ENCODE assay signal across 8 cellular contexts in genomic region chr12:6533653-6534157, GRCh38. TPM values are rescaled to one million over a fixed set of nuclear protein-coding genes. Genes with fewer than 3 reads are reported as not detected.
DNase-seq lines count a peak whose midpoint lies in the region; ATAC-seq and TF ChIP-seq lines count a peak whose summit lies in the region.

No MANE protein-coding gene starts in this region.

- no peaks in the 10 kb centered on the region for H3K9me3 Mint-ChIP-seq in activated T-helper 17 cell treated with anti-CD3 and anti-CD28 coated beads, Interleukin-2, amount 50 U/mL, for 72 hours
- H3K9me3 Mint-ChIP-seq in nephron progenitor cell = no peaks in the 10 kb centered on the region

- H3K4me1 Mint-ChIP-seq in activated T-helper 17 cell treated with anti-CD3 and anti-CD28 coated beads, Interleukin-2, amount 50 U/mL, for 72 hours = peaks cover 6% of the 10 kb centered on the region
- H3K4me1 Mint-ChIP-seq in nephron progenitor cell = peaks cover 67% of the 10 kb centered on the region

- H3K4me3 Mint-ChIP-seq in activated T-helper 17 cell treated with anti-CD3 and anti-CD28 coated beads, Interleukin-2, amount 50 U/mL, for 72 hours = peak overlapping the region; percentile 88
- peak overlapping the region; percentile 93 for H3K4me3 Mint-ChIP-seq in nephron progenitor cell

- TF ChIP-seq CTCF in fibroblast of villous mesenchyme (IDR thresholded peaks at IDR 0.05; ENCODE audit: insufficient read depth, low read depth, low read length) (no peak), nephron progenitor cell (IDR thresholded peaks at IDR 0.05) (no peak)

- ATAC-seq in GM21528 (IDR thresholded peaks at IDR 0.05; ENCODE audit: low FRiP score, unreplicated experiment) = peak; percentile 51
- ATAC-seq in activated T-helper 17 cell treated with anti-CD3 and anti-CD28 coated beads, Interleukin-2, amount 50 U/mL, for 72 hours (replicated peaks) = peak; percentile 16

- peak overlapping the region; percentile 98 for H3K4me3 ChIP-seq in fibroblast of villous mesenchyme (ENCODE audit: low read depth, low read length)

- no peaks in the 10 kb centered on the region for H3K27me3 Mint-ChIP-seq in activated T-helper 17 cell treated with anti-CD3 and anti-CD28 coated beads, Interleukin-2, amount 50 U/mL, for 72 hours
- H3K27me3 Mint-ChIP-seq in nephron progenitor cell (ENCODE audit: low read depth, poor library complexity) = peaks cover 3% of the 10 kb centered on the region

- H3K36me3 Mint-ChIP-seq in activated T-helper 17 cell treated with anti-CD3 and anti-CD28 coated beads, Interleukin-2, amount 50 U/mL, for 72 hours (ENCODE audit: low read depth) = peaks cover 100% of the 10 kb centered on the region
- H3K36me3 Mint-ChIP-seq in nephron progenitor cell (ENCODE audit: low read depth) = peaks cover 48% of the 10 kb centered on the region

- peak overlapping the region; percentile 98 for H3K27ac Mint-ChIP-seq in activated T-helper 17 cell treated with anti-CD3 and anti-CD28 coated beads, Interleukin-2, amount 50 U/mL, for 72 hours
- H3K27ac Mint-ChIP-seq in nephron progenitor cell = peak overlapping the region; percentile 99

- peak; percentile 92 for DNase-seq in EL
- DNase-seq in HUDEP-2 (lab: John Stamatoyannopoulos, UW; ENCODE audit: unreplicated experiment in 76 of 76) = peak in 69 of 76 experiments; percentile 31 to 87 (median 67)
- peak; percentile 97 for DNase-seq in NCI-H82 (lab: John Stamatoyannopoulos, UW)
- peak; percentile 82 for DNase-seq in fibroblast of villous mesenchyme (ENCODE audit: low read depth)
- peak; percentile 76 for DNase-seq in nephron progenitor cell
- no peak for DNase-seq in 8988T

RNA-seq across cellular contexts. Expression of gene GAPDH, which starts 0.6 kb away (rescaled TPM):
- 1,000 to 10,000 TPM; 7,000 to 9,788 TPM for total RNA-seq in activated T-helper 17 cell treated with anti-CD3 and anti-CD28 coated beads, Interleukin-2, amount 50 U/mL, for 72 hours
- 6,118 and 7,175 TPM in 2 replicates for total RNA-seq in fibroblast of villous mesenchyme

RNA-seq across cellular contexts. Expression of gene IFFO1, which starts 22.1 kb away (rescaled TPM):
- 10 to 100 TPM in 1 of 2 donors, 1 to 10 TPM in 1; 8.0 to 13.0 TPM for total RNA-seq in activated T-helper 17 cell treated with anti-CD3 and anti-CD28 coated beads, Interleukin-2, amount 50 U/mL, for 72 hours
- total RNA-seq in fibroblast of villous mesenchyme = 9.9 and 11.9 TPM in 2 replicates

RNA-seq across cellular contexts. Expression of gene NOP2, which starts 34.4 kb away (rescaled TPM):
- total RNA-seq in activated T-helper 17 cell treated with anti-CD3 and anti-CD28 coated beads, Interleukin-2, amount 50 U/mL, for 72 hours = 100 to 1,000 TPM in 1 of 2 donors, 10 to 100 TPM in 1; 61.6 to 133 TPM
- total RNA-seq in fibroblast of villous mesenchyme = 25.4 and 26.8 TPM in 2 replicates

RNA-seq across cellular contexts. Expression of gene NCAPD2, which starts 39.8 kb away (rescaled TPM):
- total RNA-seq in activated T-helper 17 cell treated with anti-CD3 and anti-CD28 coated beads, Interleukin-2, amount 50 U/mL, for 72 hours = 100 to 1,000 TPM; 167 to 176 TPM
- total RNA-seq in fibroblast of villous mesenchyme = 40.6 and 52.7 TPM in 2 replicates

RNA-seq across cellular contexts. Expression of gene MRPL51, which starts 40.6 kb away (rescaled TPM):
- 100 to 1,000 TPM; 262 to 317 TPM for total RNA-seq in activated T-helper 17 cell treated with anti-CD3 and anti-CD28 coated beads, Interleukin-2, amount 50 U/mL, for 72 hours
- 86.8 and 101 TPM in 2 replicates for total RNA-seq in fibroblast of villous mesenchyme
